ENCODE assay signal across 9 cellular contexts in genomic region chr10:119105155-119105554, GRCh38. TPM values are rescaled to one million over a fixed set of nuclear protein-coding genes. Genes with fewer than 3 reads are reported as not detected.
DNase-seq lines count a peak whose midpoint lies in the region; ATAC-seq, FAIRE-seq and TF ChIP-seq lines count a peak whose summit lies in the region.
"Had no signal": no experiment of that assay in that cellular context is flagged by ENCODE, and none has a peak within 500 bp of the region (broad histone marks: within the 10 kb centered on the region; RNA-seq: fewer than 3 reads in every experiment).

No MANE protein-coding gene starts in this region.

- no peak for DNase-seq in stimulated activated naive CD8-positive, alpha-beta T cell treated with anti-CD3 and anti-CD28 coated beads, Interleukin-15, Interleukin-2, amounts not matched to agents 100 U/mL and 50 U/mL, for 24 hours
- DNase-seq in K562 (ENCODE audit: extremely low read depth in 1 of 4, low spot score in 3 of 4) (no peak), DMS53 (lab: John Stamatoyannopoulos, UW) (no peak), NCI-H2196 treated with DMSO at 0.1 percent for 48 hours (lab: John Stamatoyannopoulos, UW; ENCODE audit: unreplicated experiment) (no peak), H4 (ENCODE audit: low spot score) (no peak), omental fat pad (ENCODE audit: low spot score) (no peak)
- DNase-seq: GF-D8 had no signal

- no peaks in the 10 kb centered on the region for H4K20me1 ChIP-seq in K562 (replicated peaks; ENCODE audit: control insufficient read depth, insufficient read depth, low read length)

- in situ Hi-C loops in K562 (cut with MboI) = no loop called here

- H3K9me3 ChIP-seq in K562 (replicated peaks; ENCODE audit: control insufficient read depth, insufficient read depth, low read depth, low read length) (no peaks in the 10 kb centered on the region), mesodermal cell (ENCODE audit: control insufficient read depth, low read length) (no peaks in the 10 kb centered on the region)

- TSS peak; percentile 66 for BruUV-seq in K562 (replicated peaks; lab: Mats Ljungman, UMichigan)

- H3K27me3 Mint-ChIP-seq in stimulated activated naive CD8-positive, alpha-beta T cell treated with anti-CD3 and anti-CD28 coated beads, Interleukin-15, Interleukin-2, amounts not matched to agents 100 ng/mL and 50 ng/mL, for 24 hours = no peaks in the 10 kb centered on the region

- TF ChIP-seq EP300 in K562 (IDR thresholded peaks at IDR 0.05; ENCODE audit: low read length) = no peak

- FAIRE-seq in K562 (lab: Jason Lieb, UNC) = no peak

- no peak overlapping the region for H3K27ac ChIP-seq in K562 (ENCODE audit: extremely low read depth, low read depth, low read length)
- H3K27ac ChIP-seq in mesodermal cell (ENCODE audit: low read depth, low read length, severe bottlenecking) = no peak overlapping the region

- 92% methylated on average over 9 of the region's 12 CpGs for WGBS in K562 (ENCODE audit: insufficient coverage, low coverage, missing lambda C conversion rate)
- WGBS in mesodermal cell (ENCODE audit: insufficient coverage in 2 of 2), 2 experiments = 80 to 100% methylated on average over 1 to 4 of the region's 12 CpGs

- TF ChIP-seq RAD21 in K562 (CRISPR knock-in tag; conservative IDR thresholded peaks at IDR 0.05 in 1 of 2, IDR thresholded peaks at IDR 0.05 in 1 of 2) = no peak

- no peaks in the 10 kb centered on the region for H3K9me3 Mint-ChIP-seq in stimulated activated naive CD8-positive, alpha-beta T cell treated with anti-CD3 and anti-CD28 coated beads, Interleukin-15, Interleukin-2, amounts not matched to agents 100 ng/mL and 50 ng/mL, for 24 hours

- H3K27ac Mint-ChIP-seq in stimulated activated naive CD8-positive, alpha-beta T cell treated with anti-CD3 and anti-CD28 coated beads, Interleukin-15, Interleukin-2, amounts not matched to agents 100 ng/mL and 50 ng/mL, for 24 hours = no peak overlapping the region

- TF ChIP-seq POLR2A in K562 (conservative IDR thresholded peaks at IDR 0.05) = no peak

- TF ChIP-seq CTCF in K562 (IDR thresholded peaks at IDR 0.05 in 2 of 3, conservative IDR thresholded peaks at IDR 0.05 in 1 of 3; ENCODE audit: insufficient read depth in 2 of 3, low read depth in 1 of 3, low read length in 3 of 3) (no peak), omental fat pad (IDR thresholded peaks at IDR 0.05) (no peak)

- no peak for ATAC-seq in stimulated activated naive CD8-positive, alpha-beta T cell treated with anti-CD3 and anti-CD28 coated beads, Interleukin-15, Interleukin-2, amounts not matched to agents 100 U/mL and 50 U/mL, for 24 hours
- ATAC-seq in K562 = no peak
- ATAC-seq in omental fat pad (ENCODE audit: low FRiP score) = no peak

- H3K9me1 ChIP-seq in K562 (ENCODE audit: control insufficient read depth, insufficient read depth, low read length) = no peaks in the 10 kb centered on the region

- H3K9ac ChIP-seq in K562 (ENCODE audit: insufficient read depth in 1 of 2, low read depth in 2 of 2, low read length in 2 of 2) = no peak overlapping the region

- peaks cover 13% of the 10 kb centered on the region for H3K4me1 Mint-ChIP-seq in stimulated activated naive CD8-positive, alpha-beta T cell treated with anti-CD3 and anti-CD28 coated beads, Interleukin-15, Interleukin-2, amounts not matched to agents 100 ng/mL and 50 ng/mL, for 24 hours (ENCODE audit: low read depth)

- no peak overlapping the region; the same call in 1 of the 2 replicates for H3K4me3 ChIP-seq in K562
- H3K4me3 ChIP-seq in mesodermal cell (ENCODE audit: extremely low read depth, insufficient read depth, low read length, poor library complexity, severe bottlenecking) = peak overlapping the region; percentile 68

- H3K27me3 ChIP-seq in K562 (ENCODE audit: control insufficient read depth in 2 of 2, insufficient read depth in 2 of 2, low read length in 2 of 2) = no peaks in the 10 kb centered on the region

- CTCF ChIA-PET in K562 (lab: Yijun Ruan, JAX; ENCODE audit: low intra/inter-chr PET ratio) = interaction anchor here (0.6 kb wide), 1 partner anchor 57 kb away, joined by 3 read pairs; no protein-coding TSS in a partner anchor

- POLR2A ChIA-PET in K562 (lab: Yijun Ruan, JAX) = interaction anchor here (1.4 kb wide), 1 partner anchor 14 kb away, joined by 5 read pairs; no protein-coding TSS in a partner anchor

- H2AFZ ChIP-seq in K562 (ENCODE audit: low read depth, low read length) = no peak overlapping the region

- H3K4me3 Mint-ChIP-seq in stimulated activated naive CD8-positive, alpha-beta T cell treated with anti-CD3 and anti-CD28 coated beads, Interleukin-15, Interleukin-2, amounts not matched to agents 100 ng/mL and 50 ng/mL, for 24 hours = peak overlapping the region; percentile 72

- H3K4me1 ChIP-seq in K562 (replicated peaks in 1 of 2; ENCODE audit: control insufficient read depth in 2 of 2, insufficient read depth in 2 of 2, low read length in 2 of 2) = peaks cover 13 to 14% of the 10 kb centered on the region in 2 experiments; a peak in 4 of 5 replicates
- H3K4me1 ChIP-seq in mesodermal cell (ENCODE audit: control insufficient read depth, insufficient read depth, low read length, poor library complexity, severe bottlenecking) = peaks cover 11% of the 10 kb centered on the region

- peaks cover 7% of the 10 kb centered on the region for H3K36me3 Mint-ChIP-seq in stimulated activated naive CD8-positive, alpha-beta T cell treated with anti-CD3 and anti-CD28 coated beads, Interleukin-15, Interleukin-2, amounts not matched to agents 100 ng/mL and 50 ng/mL, for 24 hours (ENCODE audit: low read depth)

- peak overlapping the region; percentile 76 for H3K4me2 ChIP-seq in K562 (ENCODE audit: insufficient read depth, low read length)

- H3K36me3 ChIP-seq in K562 (ENCODE audit: control insufficient read depth, insufficient read depth, low read length) (peaks cover 5% of the 10 kb centered on the region; the same call in 2 of the 3 replicates), mesodermal cell (ENCODE audit: control insufficient read depth, insufficient read depth, low read length) (peaks cover 44% of the 10 kb centered on the region)

- H3K79me2 ChIP-seq in K562 (ENCODE audit: control insufficient read depth, insufficient read depth, low read length) = peaks cover 6% of the 10 kb centered on the region

- intact Hi-C loops in K562 (cut with micrococcal nuclease) = no loop called here

RNA-seq across cellular contexts. Expression of gene DENND10, which starts 1.2 kb away (rescaled TPM):
- total RNA-seq in K562 (2011; cell fraction: chromatin; rRNA removed; ENCODE audit: low replicate concordance) = 23.7 and 25.5 TPM in 2 replicates
- total RNA-seq in K562 (2011; cell fraction: nucleolus; rRNA removed) = 14.5 and 16.5 TPM in 2 replicates
- total RNA-seq in K562 (2011; cell fraction: nucleoplasm; rRNA removed) = 17.3 and 28.2 TPM in 2 replicates
- total RNA-seq in K562 (2014; rRNA removed) = 12.9 TPM in 2 replicates
- total RNA-seq in K562 (2014; rRNA removed; fragmentation: Illumina TruSeq; extraction: Trizol) = 12.3 and 13.7 TPM in 2 replicates
- total RNA-seq in K562 (2015; rRNA removed; fragmentation: Illumina TruSeq; extraction: Trizol) = 11.2 and 11.9 TPM in 2 replicates
- 10.4 and 12.2 TPM in 2 replicates for total RNA-seq in K562 (2021)
- 18.3 and 19.0 TPM in 2 replicates for polyA plus RNA-seq in K562 (2011; rRNA removed)
- polyA plus RNA-seq in K562 (2011; cell fraction: cytosol; rRNA removed) = 10.5 and 12.3 TPM in 2 replicates
- polyA plus RNA-seq in K562 (2011; cell fraction: nucleus; rRNA removed) = 11.3 and 12.6 TPM in 2 replicates
- 11.0 and 17.5 TPM in 2 replicates for polyA plus RNA-seq in K562 (2012)
- 11.7 and 12.5 TPM in 2 replicates for polyA plus RNA-seq in K562 (2014; fragmentation: Illumina TruSeq; extraction: Trizol)
- polyA plus RNA-seq in K562 (2014; fragmentation: Nextera tagmentation; extraction: Ambion mirVana) = 10 to 100 TPM; 15.5 to 20.0 TPM
- polyA plus RNA-seq in K562 (2014; rRNA removed) = 9.4 and 10.5 TPM in 2 replicates
- polyA minus RNA-seq in K562 (2011; rRNA and poly(A)+ RNA removed) = 15.9 and 18.0 TPM in 2 replicates
- polyA minus RNA-seq in K562 (2011; cell fraction: cytosol; rRNA and poly(A)+ RNA removed) = 5.0 and 9.3 TPM in 2 replicates
- polyA minus RNA-seq in K562 (2011; cell fraction: nucleus; rRNA and poly(A)+ RNA removed) = 5.1 and 9.4 TPM in 2 replicates
- 58.5 TPM for polyA plus RNA-seq in mesodermal cell (2013, experiment 1 of 2)
- 59.8 TPM for polyA plus RNA-seq in mesodermal cell (2013, experiment 2 of 2)
- 59.5 and 62.2 TPM in 2 replicates for total RNA-seq in H4 (2014; rRNA removed; shearing (Covaris generic))
- total RNA-seq in omental fat pad = 10 to 100 TPM; 37.9 to 68.4 (median 49.7) TPM

RNA-seq across cellular contexts. Expression of gene EIF3A, which starts 24.5 kb away (rescaled TPM):
- total RNA-seq in K562 (2011; cell fraction: chromatin; rRNA removed; ENCODE audit: low replicate concordance) = 60.9 and 137 TPM in 2 replicates
- total RNA-seq in K562 (2011; cell fraction: nucleolus; rRNA removed) = 28.9 and 33.7 TPM in 2 replicates
- total RNA-seq in K562 (2011; cell fraction: nucleoplasm; rRNA removed) = 42.9 and 46.2 TPM in 2 replicates
- 89.1 and 89.2 TPM in 2 replicates for total RNA-seq in K562 (2014; rRNA removed)
- total RNA-seq in K562 (2014; rRNA removed; fragmentation: Illumina TruSeq; extraction: Trizol) = 124 and 145 TPM in 2 replicates
- total RNA-seq in K562 (2015; rRNA removed; fragmentation: Illumina TruSeq; extraction: Trizol) = 145 and 156 TPM in 2 replicates
- total RNA-seq in K562 (2021) = 93.0 and 124 TPM in 2 replicates
- polyA plus RNA-seq in K562 (2011; rRNA removed) = 34.8 and 42.8 TPM in 2 replicates
- 16.8 and 31.9 TPM in 2 replicates for polyA plus RNA-seq in K562 (2011; cell fraction: cytosol; rRNA removed)
- 26.0 and 29.5 TPM in 2 replicates for polyA plus RNA-seq in K562 (2011; cell fraction: nucleus; rRNA removed)
- polyA plus RNA-seq in K562 (2012) = 89.1 and 101 TPM in 2 replicates
- 143 and 163 TPM in 2 replicates for polyA plus RNA-seq in K562 (2014; fragmentation: Illumina TruSeq; extraction: Trizol)
- 10 to 100 TPM; 19.6 to 35.1 TPM for polyA plus RNA-seq in K562 (2014; fragmentation: Nextera tagmentation; extraction: Ambion mirVana)
- 86.2 and 102 TPM in 2 replicates for polyA plus RNA-seq in K562 (2014; rRNA removed)
- polyA minus RNA-seq in K562 (2011; rRNA and poly(A)+ RNA removed) = 88.8 and 109 TPM in 2 replicates
- 63.1 and 67.0 TPM in 2 replicates for polyA minus RNA-seq in K562 (2011; cell fraction: cytosol; rRNA and poly(A)+ RNA removed)
- polyA minus RNA-seq in K562 (2011; cell fraction: nucleus; rRNA and poly(A)+ RNA removed) = 31.5 and 63.6 TPM in 2 replicates
- polyA plus RNA-seq in mesodermal cell (2013, experiment 1 of 2) = 130 TPM
- polyA plus RNA-seq in mesodermal cell (2013, experiment 2 of 2) = 144 TPM
- 41.0 and 57.4 TPM in 2 replicates for total RNA-seq in H4 (2014; rRNA removed; shearing (Covaris generic))
- total RNA-seq in omental fat pad = 100 to 1,000 TPM; 119 to 228 (median 158) TPM
